ENCODE assay signal across 22 cellular contexts in the genomic region with DNA sequence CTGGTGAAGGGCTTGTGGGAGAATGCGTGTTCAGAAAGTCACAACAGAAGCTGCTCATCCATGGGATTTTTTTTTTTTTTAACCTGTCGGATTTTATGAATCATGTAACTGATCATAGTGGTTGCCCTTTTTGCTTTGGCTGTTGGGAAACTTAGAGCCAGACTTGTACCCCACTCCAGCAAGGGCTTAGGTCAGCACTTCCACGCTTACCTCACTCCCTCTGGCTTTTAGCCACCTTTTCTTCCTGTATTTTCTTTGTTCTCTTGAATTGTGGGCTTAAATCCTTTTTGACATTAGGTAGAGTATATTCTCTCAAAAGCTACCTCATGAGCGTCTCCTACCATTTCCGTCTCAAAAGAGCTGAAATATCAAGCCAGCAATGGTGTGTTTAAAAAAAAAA.
DNase-seq lines count a peak whose midpoint lies in the region; ATAC-seq and TF ChIP-seq lines count a peak whose summit lies in the region.
"Had no signal": no experiment of that assay in that cellular context is flagged by ENCODE, and none has a peak within 500 bp of the region (broad histone marks: within the 10 kb centered on the region; RNA-seq: fewer than 3 reads in every experiment).

No MANE protein-coding gene starts in this region.

- no peaks in the 10 kb centered on the region for H3K27me3 ChIP-seq in osteoblast (ENCODE audit: insufficient read depth, low read length)
- no peaks in the 10 kb centered on the region for H3K27me3 ChIP-seq in SK-N-SH (ENCODE audit: insufficient read depth)
- H3K27me3 ChIP-seq: BE2C, SJSA1 had no signal

- peaks cover 12% of the 10 kb centered on the region for H3F3A ChIP-seq in SK-N-SH (replicated peaks; ENCODE audit: insufficient read depth)

- H3K9me3 ChIP-seq in HEK293 (ENCODE audit: control insufficient read depth, insufficient read depth, low read depth, low read length) (no peaks in the 10 kb centered on the region), osteoblast (ENCODE audit: low read depth, low read length) (no peaks in the 10 kb centered on the region), SK-N-SH (no peaks in the 10 kb centered on the region)
- H3K9me3 ChIP-seq: BE2C, SJSA1 had no signal

- POLR2A ChIA-PET in HEK293 (lab: Yijun Ruan, JAX): no interaction called here
- POLR2A ChIA-PET in SK-N-SH (lab: Yijun Ruan, JAX): no interaction called here

- no peak overlapping the region for H3K9ac ChIP-seq in SK-N-SH

- H4K20me1 ChIP-seq in osteoblast (ENCODE audit: insufficient read depth, low read length) (peaks cover 12% of the 10 kb centered on the region), SK-N-SH (ENCODE audit: insufficient read depth) (no peaks in the 10 kb centered on the region)

- H3K79me2 ChIP-seq in osteoblast (ENCODE audit: insufficient read depth, low read length) (no peaks in the 10 kb centered on the region), SK-N-SH (ENCODE audit: insufficient read depth) (no peaks in the 10 kb centered on the region)

- H3K9me2 ChIP-seq in SK-N-SH: no peaks in the 10 kb centered on the region

- no peak overlapping the region for H2AFZ ChIP-seq in osteoblast (ENCODE audit: low read length)
- H2AFZ ChIP-seq in SK-N-SH (ENCODE audit: low read depth): no peak overlapping the region

- CTCF ChIA-PET in HEK293 (lab: Yijun Ruan, JAX) (no interaction called here), SK-N-SH (lab: Yijun Ruan, JAX) (interaction anchor here (0.7 to 8.8 kb wide), 3 partner anchors 14 to 19 kb away, joined by 3 to 54 read pairs (median 3); no protein-coding TSS in a partner anchor)

- H3K4me2 ChIP-seq in osteoblast (ENCODE audit: insufficient read depth, low read length): no peak overlapping the region
- no peak overlapping the region for H3K4me2 ChIP-seq in SK-N-SH

- DNase-seq in dermis microvascular lymphatic vessel endothelial cell (ENCODE audit: low read depth in 2 of 2): peak; percentile 12 to 65
- DNase-seq in fibroblast of pulmonary artery (ENCODE audit: low read depth): peak; percentile 47
- DNase-seq in osteoblast (ENCODE audit: insufficient read length, low spot score, missing footprints): peak; percentile 31
- DNase-seq in activated naive CD4-positive, alpha-beta T cell treated with anti-CD3 and anti-CD28 coated beads, Interleukin-2, amount 50 U/mL, for 16 hours: no peak
- no peak for DNase-seq in DMS79 treated with DMSO at 0.1 percent for 48 hours (lab: John Stamatoyannopoulos, UW)
- DNase-seq in SK-N-SH: no peak
- DNase-seq: 8988T; ACHN; BE2C; CD8-positive, alpha-beta memory T cell; DMS 273 treated with DMSO at 0.1 percent for 48 hours; DMS79; GF-D8; KG1; MM.1S; NCI-H2029 treated with DMSO at 0.1 percent for 48 hours; NCI-H69; Right ventricle myocardium superior; RPMI8226 had no signal

- H3K27ac ChIP-seq in HEK293 (ENCODE audit: extremely low read depth, low read depth, low read length) (no peak overlapping the region), osteoblast (ENCODE audit: low read depth, low read length) (no peak overlapping the region), SK-N-SH (ENCODE audit: low read depth in 2 of 2, low read length in 1 of 2) (no peak overlapping the region)
- H3K27ac ChIP-seq: SJSA1 had no signal

- no peak overlapping the region for H3K4me3 ChIP-seq in HEK293 (ENCODE audit: low read depth, low read length)
- H3K4me3 ChIP-seq in fibroblast of pulmonary artery (replicated peaks; ENCODE audit: low read depth, low read length): no peak overlapping the region
- no peak overlapping the region for H3K4me3 ChIP-seq in osteoblast (ENCODE audit: insufficient read depth, low read length)
- no peak overlapping the region for H3K4me3 ChIP-seq in SK-N-SH (ENCODE audit: low read depth in 2 of 2, low read length in 1 of 2)
- H3K4me3 ChIP-seq: SJSA1 had no signal

- no peak for TF ChIP-seq RAD21 in SK-N-SH (IDR thresholded peaks at IDR 0.05; ENCODE audit: low read length)

- TF ChIP-seq EP300 in SK-N-SH (IDR thresholded peaks at IDR 0.05; ENCODE audit: borderline replicate concordance in 1 of 2, low read depth in 1 of 2, low read length in 1 of 2): no peak

- TF ChIP-seq CTCF in HEK293 (tag by site-specific recombination; IDR thresholded peaks at IDR 0.05) (no peak), fibroblast of pulmonary artery (IDR thresholded peaks at IDR 0.05; ENCODE audit: low read length, missing control alignments) (no peak), osteoblast (IDR thresholded peaks at IDR 0.05; ENCODE audit: extremely low read depth, low read depth, low read length) (no peak), SK-N-SH (IDR thresholded peaks at IDR 0.05) (no peak)

- H3K4me1 ChIP-seq in HEK293 (ENCODE audit: control insufficient read depth, insufficient read depth, low read length): peaks cover 2% of the 10 kb centered on the region; the same call in 1 of the 2 replicates
- H3K4me1 ChIP-seq in osteoblast (ENCODE audit: insufficient read depth, low read length): peaks cover 18% of the 10 kb centered on the region
- H3K4me1 ChIP-seq in SK-N-SH (ENCODE audit: control insufficient read depth in 1 of 2, insufficient read depth in 2 of 2, low read depth in 1 of 2, low read length in 1 of 2): peaks cover 0 to 31% of the 10 kb centered on the region in 2 experiments; a peak in 2 of 4 replicates
- H3K4me1 ChIP-seq: SJSA1 had no signal

- no peaks in the 10 kb centered on the region for H3K36me3 ChIP-seq in HEK293 (ENCODE audit: control insufficient read depth in 2 of 2, insufficient read depth in 1 of 2, low read length in 2 of 2)
- H3K36me3 ChIP-seq in osteoblast (ENCODE audit: insufficient read depth, low read length): no peaks in the 10 kb centered on the region
- H3K36me3 ChIP-seq in SK-N-SH (replicated peaks in 1 of 2; ENCODE audit: control insufficient read depth in 1 of 2, insufficient read depth in 2 of 2, low read length in 1 of 2): no peaks in the 10 kb centered on the region
- H3K36me3 ChIP-seq: BE2C, SJSA1 had no signal

- no peak for ATAC-seq in HG03457 (IDR thresholded peaks at IDR 0.05; ENCODE audit: unreplicated experiment)

- 92% methylated on average over 5 of the region's 5 CpGs for WGBS in SK-N-SH (ENCODE audit: low lambda C conversion rate)

TF ChIP-seq in HEK293, 187 proteins besides CTCF, POLR2A, EP300 and RAD21:
- TF ChIP-seq SCRT2 (tag by site-specific recombination; IDR thresholded peaks at IDR 0.05) (peak; percentile 41), ZNF335 (tag by site-specific recombination; conservative IDR thresholded peaks at IDR 0.05) (no peak), ZNF530 (tag by site-specific recombination; IDR thresholded peaks at IDR 0.05; ENCODE audit: low read depth) (no peak)
TF ChIP-seq in HEK293: peak in this region for 1.

TF ChIP-seq in SK-N-SH, 30 proteins besides CTCF, POLR2A, EP300 and RAD21:
- TF ChIP-seq NRF1 (IDR thresholded peaks at IDR 0.05; ENCODE audit: low read depth, low read length) (no peak), GATA2 (CRISPR knock-in tag; IDR thresholded peaks at IDR 0.05) (no peak), SMC3 (IDR thresholded peaks at IDR 0.05; ENCODE audit: low read depth, low read length) (no peak), EZH2phosphoT487 (IDR thresholded peaks at IDR 0.05; ENCODE audit: borderline replicate concordance, low read depth) (no peak), GABPA (IDR thresholded peaks at IDR 0.05; ENCODE audit: low read depth) (no peak), FOXJ3 (CRISPR knock-in tag; IDR thresholded peaks at IDR 0.05) (no peak)
- TF ChIP-seq, protein P1, sequence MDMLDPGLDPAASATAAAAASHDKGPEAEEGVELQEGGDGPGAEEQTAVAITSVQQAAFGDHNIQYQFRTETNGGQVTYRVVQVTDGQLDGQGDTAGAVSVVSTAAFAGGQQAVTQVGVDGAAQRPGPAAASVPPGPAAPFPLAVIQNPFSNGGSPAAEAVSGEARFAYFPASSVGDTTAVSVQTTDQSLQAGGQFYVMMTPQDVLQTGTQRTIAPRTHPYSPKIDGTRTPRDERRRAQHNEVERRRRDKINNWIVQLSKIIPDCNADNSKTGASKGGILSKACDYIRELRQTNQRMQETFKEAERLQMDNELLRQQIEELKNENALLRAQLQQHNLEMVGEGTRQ (IDR thresholded peaks at IDR 0.05; ENCODE audit: borderline replicate concordance, low read depth, low read length): no peak
- TF ChIP-seq, protein P2, sequence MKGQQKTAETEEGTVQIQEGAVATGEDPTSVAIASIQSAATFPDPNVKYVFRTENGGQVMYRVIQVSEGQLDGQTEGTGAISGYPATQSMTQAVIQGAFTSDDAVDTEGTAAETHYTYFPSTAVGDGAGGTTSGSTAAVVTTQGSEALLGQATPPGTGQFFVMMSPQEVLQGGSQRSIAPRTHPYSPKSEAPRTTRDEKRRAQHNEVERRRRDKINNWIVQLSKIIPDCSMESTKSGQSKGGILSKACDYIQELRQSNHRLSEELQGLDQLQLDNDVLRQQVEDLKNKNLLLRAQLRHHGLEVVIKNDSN (IDR thresholded peaks at IDR 0.05; ENCODE audit: borderline replicate concordance, low read depth): no peak

Comparison
In these comparisons a context has a peak if more than half of its experiments do, and no peak if none do; other contexts are left out.
1. DNase-seq: peak in dermis microvascular lymphatic vessel endothelial cell (2 of 2), fibroblast of pulmonary artery (single experiment) and osteoblast (single experiment); none in activated naive CD4-positive, alpha-beta T cell treated with anti-CD3 and anti-CD28 coated beads, Interleukin-2, amount 50 U/mL, for 16 hours (single experiment), DMS79 treated with DMSO at 0.1 percent for 48 hours (single experiment) and SK-N-SH (single experiment).